ENCODE assay signal across 8 cellular contexts in the genomic region with DNA sequence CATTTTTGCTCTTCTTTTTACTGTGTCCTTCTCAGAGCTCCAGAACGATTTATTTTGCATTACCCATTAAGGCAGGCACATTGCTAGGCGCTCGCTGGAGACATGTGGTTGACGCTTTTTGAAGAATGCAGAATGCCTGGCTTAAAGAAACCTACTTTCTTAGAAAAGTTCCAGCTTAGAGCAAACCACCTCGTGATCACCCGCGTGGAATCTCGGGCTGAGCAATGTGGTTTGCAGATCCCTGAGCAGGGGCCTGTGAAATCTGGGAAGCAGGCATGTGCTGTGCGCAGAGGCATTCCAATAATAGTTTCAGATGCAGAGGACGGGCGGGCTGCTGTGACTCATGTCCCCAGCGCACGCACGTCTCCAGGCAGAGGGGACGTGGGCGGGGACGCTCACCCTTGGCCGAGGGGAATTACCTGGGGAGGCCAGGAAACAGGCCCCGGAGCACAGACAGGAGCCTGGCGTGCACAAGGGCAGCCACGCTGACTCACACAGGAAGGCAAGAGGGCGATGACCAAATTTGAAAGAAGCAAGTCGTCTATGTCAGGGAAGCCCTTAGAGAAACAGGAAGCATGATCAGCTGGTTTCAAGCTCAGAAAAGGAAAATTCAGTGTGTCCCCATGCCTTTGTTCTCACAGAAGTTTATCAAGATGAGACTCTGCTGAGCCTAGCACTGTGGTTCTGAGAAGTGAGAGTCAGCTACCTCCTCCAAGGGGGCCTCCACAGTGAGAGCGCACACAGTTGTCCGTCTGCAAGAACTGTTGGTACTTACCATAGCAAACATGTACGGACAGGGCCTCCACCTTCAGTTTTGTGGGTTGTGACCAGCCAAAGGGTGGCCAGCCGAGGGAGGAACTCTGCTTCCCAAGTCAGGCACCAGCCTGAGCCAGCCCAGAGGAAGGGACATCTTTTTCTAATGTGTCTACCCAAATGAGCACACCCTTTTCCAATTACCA.
DNase-seq lines count a peak whose midpoint lies in the region; ATAC-seq and TF ChIP-seq lines count a peak whose summit lies in the region.

No MANE protein-coding gene starts in this region.

- no peaks in the 10 kb centered on the region for H3K36me3 ChIP-seq in Loucy (ENCODE audit: insufficient read depth, low read length)

- H3K27ac Mint-ChIP-seq in H9 (no peak overlapping the region), mesothelial cell of epicardium (peak overlapping the region; percentile 93)
- H3K27ac Mint-ChIP-seq in activated CD8-positive, alpha-beta T cell treated with anti-CD3 and anti-CD28 coated beads, Interleukin-2, amount 10 ng/mL, durations not matched to agents 7 days and 5 days: peak overlapping the region; percentile 80

- POLR2A ChIA-PET in activated CD8-positive, alpha-beta T cell treated with anti-CD3 and anti-CD28 coated beads, Interleukin-2, amount 10 ng/mL, durations not matched to agents 7 days and 5 days (lab: Charles Lee): interaction anchor here (1.4 kb wide), 1 partner anchor 9 kb away, joined by 6 read pairs; no protein-coding TSS in a partner anchor

- H2BK12ac ChIP-seq in H9 (ENCODE audit: insufficient read length, low read depth, low read length): no peak overlapping the region

- no peaks in the 10 kb centered on the region for H3K36me3 Mint-ChIP-seq in H9 (ENCODE audit: insufficient read depth in 1 of 3, low read depth in 3 of 3)
- no peaks in the 10 kb centered on the region for H3K36me3 Mint-ChIP-seq in activated CD8-positive, alpha-beta T cell treated with anti-CD3 and anti-CD28 coated beads, Interleukin-2, amount 10 ng/mL, durations not matched to agents 7 days and 5 days (ENCODE audit: low read depth)
- H3K36me3 Mint-ChIP-seq in mesothelial cell of epicardium: peaks cover 2% of the 10 kb centered on the region

- H4K91ac ChIP-seq in H9 (ENCODE audit: insufficient read length, low read depth, low read length): no peak overlapping the region

- H3K4me1 ChIP-seq in H9 (ENCODE audit: insufficient read depth, low read length): no peaks in the 10 kb centered on the region
- H3K4me1 ChIP-seq in Loucy (ENCODE audit: insufficient read depth, low read length, poor library complexity, severe bottlenecking): peaks cover 44% of the 10 kb centered on the region

- no peak overlapping the region for H2BK5ac ChIP-seq in H9 (ENCODE audit: insufficient read length, low read length)

- H3K4me3 Mint-ChIP-seq in H9 (no peak overlapping the region), mesothelial cell of epicardium (no peak overlapping the region)
- peak overlapping the region; percentile 26 for H3K4me3 Mint-ChIP-seq in activated CD8-positive, alpha-beta T cell treated with anti-CD3 and anti-CD28 coated beads, Interleukin-2, amount 10 ng/mL, durations not matched to agents 7 days and 5 days

- H3F3A ChIP-seq in Loucy (ENCODE audit: low read depth): no peaks in the 10 kb centered on the region; the same call in 1 of the 2 replicates

- peak overlapping the region; percentile 17; the same call in 1 of the 2 replicates for H3K14ac ChIP-seq in H9 (ENCODE audit: insufficient read depth, low read length)

- H4K20me1 ChIP-seq in H9 (ENCODE audit: control insufficient read depth, insufficient read depth, insufficient read length): no peaks in the 10 kb centered on the region
- no peaks in the 10 kb centered on the region for H4K20me1 ChIP-seq in Loucy (ENCODE audit: insufficient read depth, low read length, poor library complexity, severe bottlenecking)

- H3K9me2 ChIP-seq in Loucy (replicated peaks; ENCODE audit: low read depth, low read length): no peaks in the 10 kb centered on the region

- H3K79me2 ChIP-seq in H9 (ENCODE audit: insufficient read depth, low read length) (no peaks in the 10 kb centered on the region), Loucy (ENCODE audit: insufficient read depth, low read length) (no peaks in the 10 kb centered on the region)

- H3K56ac ChIP-seq in H9 (ENCODE audit: insufficient read length, low read depth, low read length): no peak overlapping the region

- H3K9me3 Mint-ChIP-seq in H9 (no peaks in the 10 kb centered on the region), mesothelial cell of epicardium (peaks cover 4% of the 10 kb centered on the region)
- H3K9me3 Mint-ChIP-seq in activated CD8-positive, alpha-beta T cell treated with anti-CD3 and anti-CD28 coated beads, Interleukin-2, amount 10 ng/mL, durations not matched to agents 7 days and 5 days (ENCODE audit: insufficient read depth): no peaks in the 10 kb centered on the region

- no peak overlapping the region for H3T11ph ChIP-seq in H9 (ENCODE audit: low read length)

- H3K27me3 Mint-ChIP-seq in H9 (ENCODE audit: low read depth): peaks cover 11% of the 10 kb centered on the region
- H3K27me3 Mint-ChIP-seq in activated CD8-positive, alpha-beta T cell treated with anti-CD3 and anti-CD28 coated beads, Interleukin-2, amount 10 ng/mL, durations not matched to agents 7 days and 5 days (ENCODE audit: low read depth): peaks cover 6% of the 10 kb centered on the region
- no peaks in the 10 kb centered on the region for H3K27me3 Mint-ChIP-seq in mesothelial cell of epicardium (ENCODE audit: low read depth)

- no peak overlapping the region for H3K23ac ChIP-seq in H9 (ENCODE audit: insufficient read length, low read depth, low read length)

- no peak overlapping the region for H4K5ac ChIP-seq in H9 (ENCODE audit: insufficient read length, low read depth, low read length)

- no peaks in the 10 kb centered on the region for H3K23me2 ChIP-seq in H9 (ENCODE audit: insufficient read length, low read depth, low read length, poor library complexity, severe bottlenecking)

- CTCF ChIA-PET in activated CD8-positive, alpha-beta T cell treated with anti-CD3 and anti-CD28 coated beads, Interleukin-2, amount 10 ng/mL, durations not matched to agents 7 days and 5 days (lab: Charles Lee): interaction anchor here (0.6 to 2.1 kb wide), 14 partner anchors 9 to 277 kb away, joined by 3 to 23 read pairs (median 3); no protein-coding TSS in a partner anchor

- H3K4me3 ChIP-seq in Loucy (ENCODE audit: low read length, poor library complexity, severe bottlenecking): peak overlapping the region; percentile 30

- H3K9ac ChIP-seq in H9 (ENCODE audit: extremely low read depth, insufficient read length, low read length) (no peak overlapping the region), Loucy (ENCODE audit: low read depth, low read length, poor library complexity, severe bottlenecking) (peak overlapping the region; percentile 61)

- no peak overlapping the region for H3K4me2 ChIP-seq in H9 (ENCODE audit: insufficient read depth, insufficient read length, low read length)
- peak overlapping the region; percentile 58 for H3K4me2 ChIP-seq in Loucy (ENCODE audit: low read depth, low read length, poor library complexity, severe bottlenecking)

- peak; percentile 98 for ATAC-seq in activated CD8-positive, alpha-beta T cell treated with anti-CD3 and anti-CD28 coated beads, Interleukin-2, amount 10 ng/mL, durations not matched to agents 7 days and 5 days

- 0 out of 4 replicates have a peak, but pooled peaks cover 0 to 7% of the 10 kb centered on the region in 2 experiments for H3K4me1 Mint-ChIP-seq in H9
- peaks cover 49% of the 10 kb centered on the region for H3K4me1 Mint-ChIP-seq in activated CD8-positive, alpha-beta T cell treated with anti-CD3 and anti-CD28 coated beads, Interleukin-2, amount 10 ng/mL, durations not matched to agents 7 days and 5 days (ENCODE audit: low read depth)
- peaks cover 23% of the 10 kb centered on the region for H3K4me1 Mint-ChIP-seq in mesothelial cell of epicardium

- TF ChIP-seq CTCF in H9 (conservative IDR thresholded peaks at IDR 0.05) (no peak), Loucy (conservative IDR thresholded peaks at IDR 0.05; ENCODE audit: low read length) (no peak), mesothelial cell of epicardium (IDR thresholded peaks at IDR 0.05; ENCODE audit: unreplicated experiment) (no peak)

- H3K27ac ChIP-seq in H9 (ENCODE audit: insufficient read length, low read depth, low read length): no peak overlapping the region

- H3K9me3 ChIP-seq in H9 (ENCODE audit: control insufficient read depth, low read depth, low read length): no peaks in the 10 kb centered on the region
- no peaks in the 10 kb centered on the region for H3K9me3 ChIP-seq in Loucy (ENCODE audit: insufficient read depth, low read depth, low read length)

- H3K27me3 ChIP-seq in H9 (ENCODE audit: insufficient read depth, low read length): no peaks in the 10 kb centered on the region
- H3K27me3 ChIP-seq in Loucy (ENCODE audit: insufficient read depth, low read length, poor library complexity, severe bottlenecking): no peaks in the 10 kb centered on the region

- H2BK15ac ChIP-seq in H9 (ENCODE audit: low read depth, low read length): no peak overlapping the region

- no peak overlapping the region for H3K18ac ChIP-seq in H9 (ENCODE audit: insufficient read length, low read depth, low read length)

- no peak overlapping the region for H3K4ac ChIP-seq in H9 (ENCODE audit: low read depth, low read length)

- no CpG with 5 or more reads among the region's 27 CpGs for WGBS in H9 (ENCODE audit: extremely low coverage, insufficient read length, low lambda C conversion rate)

- DNase-seq in ELF-1 (ENCODE audit: low read depth, low spot score) (peak; percentile 93), H9 (peak; percentile 37), mesothelial cell of epicardium (ENCODE audit: low spot score in 2 of 2, unreplicated experiment in 2 of 2) (peak; percentile 40 to 59), NCI-H526 treated with DMSO at 0.1 percent for 48 hours (lab: John Stamatoyannopoulos, UW) (no peak)
- DNase-seq in activated CD8-positive, alpha-beta T cell treated with anti-CD3 and anti-CD28 coated beads, Interleukin-2, amount 10 ng/mL, durations not matched to agents 7 days and 5 days: peak; percentile 91
- peak; percentile 82 for DNase-seq in effector CD4-positive, alpha-beta T cell
- peak; percentile 77 to 83 for DNase-seq in stimulated activated CD8-positive, alpha-beta memory T cell treated with anti-CD3 and anti-CD28 coated beads, Interleukin-2, amount 100 ng/mL, for 1 hour (ENCODE audit: low read depth in 2 of 2)

- H2AFZ ChIP-seq in H9 (ENCODE audit: low read length) (no peak overlapping the region), Loucy (ENCODE audit: low read length) (peak overlapping the region; percentile 70)

- H2BK120ac ChIP-seq in H9 (ENCODE audit: low read depth, low read length, poor library complexity, severe bottlenecking): no peak overlapping the region

- H2BK20ac ChIP-seq in H9 (ENCODE audit: low read depth, low read length, poor library complexity, severe bottlenecking): no peak overlapping the region

- no peak overlapping the region for H2AK5ac ChIP-seq in H9 (ENCODE audit: insufficient read length, low read length)

- H4K8ac ChIP-seq in H9 (replicated peaks; ENCODE audit: insufficient read length, low read depth, low read length): no peak overlapping the region

- no peaks in the 10 kb centered on the region for H3K79me1 ChIP-seq in H9 (ENCODE audit: insufficient read depth, low read depth, low read length, poor library complexity, severe bottlenecking)

Comparison
In these comparisons a context has a peak if more than half of its experiments do, and no peak if none do; other contexts are left out.
1. H3K27ac Mint-ChIP-seq: peak in activated CD8-positive, alpha-beta T cell treated with anti-CD3 and anti-CD28 coated beads, Interleukin-2, amount 10 ng/mL, durations not matched to agents 7 days and 5 days (single experiment) and mesothelial cell of epicardium (single experiment); none in H9 (0 of 3).